9 cellular contexts compared by ENCODE assay signal in genomic region chr2:170177950-170178781, GRCh38. TPM values are rescaled to one million over a fixed set of nuclear protein-coding genes. Genes with fewer than 3 reads are reported as not detected.
A peak's percentile ranks its signal among the peaks of the same experiment; 100 is the strongest.
DNase-seq lines count a peak whose midpoint lies in the region; ATAC-seq and TF ChIP-seq lines count a peak whose summit lies in the region.
"Had no signal": no experiment of that assay in that cellular context is flagged by ENCODE, and none has a peak within 500 bp of the region (broad histone marks: within the 10 kb centered on the region; RNA-seq: fewer than 3 reads in every experiment).

MYO3B (plus strand) TSS chr2:170178147; CDS start chr2:170178288, 141 bp downstream.

- peak; percentile 45 for ATAC-seq in GM19023 (IDR thresholded peaks at IDR 0.05; ENCODE audit: unreplicated experiment)
- peak; percentile 48 for ATAC-seq in HG03442 (IDR thresholded peaks at IDR 0.05; ENCODE audit: unreplicated experiment)

- no peak within 1 kb of the TSS for H3K4me3 ChIP-seq in esophagus muscularis mucosa

- no peaks in the 10 kb centered on the region for H3K9me3 ChIP-seq in esophagus muscularis mucosa

- H3K27ac Mint-ChIP-seq in progenitor cell of endocrine pancreas = no peak within 1 kb of the TSS
- H3K27ac Mint-ChIP-seq: dendritic cell treated with granulocyte-macrophage colony-stimulating factor and Interleukin-4, amounts not matched to agents 40 ng/mL and 50 ng/mL, for 4 days had no signal

- H3K9me3 Mint-ChIP-seq in progenitor cell of endocrine pancreas (ENCODE audit: low read depth) = no peaks in the 10 kb centered on the region
- H3K9me3 Mint-ChIP-seq: dendritic cell treated with granulocyte-macrophage colony-stimulating factor and Interleukin-4, amounts not matched to agents 40 ng/mL and 50 ng/mL, for 4 days had no signal

- no peak for TF ChIP-seq POLR2A in esophagus muscularis mucosa (IDR thresholded peaks at IDR 0.05; ENCODE audit: low read depth)

- DNase-seq in caudate nucleus (lab: John Stamatoyannopoulos, UW) (peak in 20 of 61 donors; percentile 2 to 48 (median 12)), progenitor cell of endocrine pancreas (ENCODE audit: low spot score, unreplicated experiment) (no peak), esophagus muscularis mucosa (ENCODE audit: extremely low spot score) (no peak), GM20000 (ENCODE audit: low spot score) (no peak), posterior vena cava (ENCODE audit: low spot score) (no peak)
- no peak for DNase-seq in stimulated activated CD4-positive, alpha-beta T cell treated with anti-CD3 and anti-CD28 coated beads, Interleukin-2, amount 100 ng/mL, for 24 hours

- H3K4me1 Mint-ChIP-seq in progenitor cell of endocrine pancreas (ENCODE audit: low read depth) = peaks cover 15% of the 10 kb centered on the region

- TF ChIP-seq CTCF in progenitor cell of endocrine pancreas (IDR thresholded peaks at IDR 0.05; ENCODE audit: unreplicated experiment) = no peak
- TF ChIP-seq CTCF in esophagus muscularis mucosa (IDR thresholded peaks at IDR 0.05) = no peak
- no peak for TF ChIP-seq CTCF in GM20000 (IDR thresholded peaks at IDR 0.05; ENCODE audit: extremely low read depth, missing control alignments)

- intact Hi-C loops in esophagus muscularis mucosa (cut with DNase I) (no loop called here), posterior vena cava (cut with DNase I) (no loop called here)

- no peak for TF ChIP-seq EP300 in esophagus muscularis mucosa (IDR thresholded peaks at IDR 0.05)

- peak within 1 kb of the TSS; percentile 10 for H3K4me3 Mint-ChIP-seq in progenitor cell of endocrine pancreas (ENCODE audit: low read depth)
- H3K4me3 Mint-ChIP-seq: dendritic cell treated with granulocyte-macrophage colony-stimulating factor and Interleukin-4, amounts not matched to agents 40 ng/mL and 50 ng/mL, for 4 days had no signal

- H3K36me3 ChIP-seq in esophagus muscularis mucosa = no peaks in the 10 kb centered on the region

- no peaks in the 10 kb centered on the region for H3K27me3 Mint-ChIP-seq in progenitor cell of endocrine pancreas
- H3K27me3 Mint-ChIP-seq: dendritic cell treated with granulocyte-macrophage colony-stimulating factor and Interleukin-4, amounts not matched to agents 40 ng/mL and 50 ng/mL, for 4 days had no signal

- no peaks in the 10 kb centered on the region for H3K4me1 ChIP-seq in esophagus muscularis mucosa

- no peaks in the 10 kb centered on the region for H3K27me3 ChIP-seq in esophagus muscularis mucosa

- peak within 1 kb of the TSS; percentile 54 for H3K27ac ChIP-seq in caudate nucleus (ENCODE audit: low read depth, low read length)
- no peak within 1 kb of the TSS for H3K27ac ChIP-seq in esophagus muscularis mucosa (replicated peaks in 1 of 4)

- H3K36me3 Mint-ChIP-seq in progenitor cell of endocrine pancreas (ENCODE audit: insufficient read depth) = no peaks in the 10 kb centered on the region

- 49% methylated on average over 3 of the region's 3 CpGs for WGBS in esophagus muscularis mucosa

RNA-seq across cellular contexts. Expression of gene MYO3B, which starts in this region (rescaled TPM):
- 0.22 TPM in 1 of 2 replicates, not detected in the other for total RNA-seq in progenitor cell of endocrine pancreas
- under 1 TPM in 1 of 4 donors, not detected in 3; 0.06 TPM for total RNA-seq in esophagus muscularis mucosa
- total RNA-seq in posterior vena cava = under 1 TPM in 1 of 2 donors, not detected in 1; 0.05 TPM
